In the genomic region with DNA sequence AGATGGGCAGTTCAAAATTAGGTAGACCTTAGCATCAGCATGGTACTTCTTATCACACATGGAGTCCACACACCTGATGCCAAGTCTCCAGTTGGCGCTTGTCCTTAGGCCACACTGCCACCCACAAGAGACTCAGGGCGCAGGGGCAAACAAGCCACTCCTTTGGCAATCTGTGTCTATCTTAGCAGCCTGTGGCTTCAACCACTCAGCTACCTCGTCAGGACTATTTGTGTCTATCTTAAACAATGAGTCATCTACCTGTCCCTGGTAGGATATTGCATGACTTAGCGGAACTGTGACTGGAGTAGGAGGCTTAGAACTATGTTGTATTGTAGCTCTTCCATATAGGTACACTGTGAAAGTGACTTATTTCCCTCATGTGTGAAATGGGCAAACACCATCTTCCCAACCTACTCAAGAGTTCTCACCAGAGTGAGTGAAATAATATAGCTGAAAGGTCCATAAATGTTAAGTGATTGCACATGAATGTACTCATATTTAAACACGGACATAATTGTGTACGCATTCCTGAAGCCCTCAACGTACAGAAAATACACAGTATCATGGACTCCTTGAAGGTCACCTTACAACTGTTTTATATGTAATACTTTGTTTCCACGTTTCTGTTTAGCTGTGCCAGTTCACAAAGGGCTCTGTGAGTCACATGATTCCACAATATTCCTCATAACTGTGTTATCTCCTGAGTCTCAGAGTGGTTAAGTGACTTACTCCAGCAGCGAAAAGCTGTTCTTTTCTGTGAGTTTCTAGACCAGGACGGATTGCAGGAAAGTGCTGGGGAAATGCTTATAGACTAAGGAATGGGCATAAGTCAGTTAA, we compare ENCODE assay signal across 9 cellular contexts.
DNase-seq lines count a peak whose midpoint lies in the region; ATAC-seq and FAIRE-seq lines count a peak whose summit lies in the region.
"Had no signal": no experiment of that assay in that cellular context is flagged by ENCODE, and none has a peak within 500 bp of the region (broad histone marks: within the 10 kb centered on the region; RNA-seq: fewer than 3 reads in every experiment).

No MANE protein-coding gene starts in this region.

- H3K9me3 ChIP-seq in muscle layer of colon (ENCODE audit: low read length): no peaks in the 10 kb centered on the region

- H3K4me3 ChIP-seq in muscle layer of colon (ENCODE audit: low read depth in 1 of 2, low read length in 2 of 2): peak overlapping the region; percentile 86 to 93

- DNase-seq in DMS153 (lab: John Stamatoyannopoulos, UW): peak; percentile 36
- DNase-seq in DMS153 treated with DMSO at 0.1 percent for 48 hours (lab: John Stamatoyannopoulos, UW; ENCODE audit: unreplicated experiment): no peak
- DNase-seq in RKO (ENCODE audit: low spot score): peak; percentile 79
- DNase-seq in urothelium cell line (ENCODE audit: low spot score): peak; percentile 42
- DNase-seq in NCI-H1048 (lab: John Stamatoyannopoulos, UW): no peak

- peak overlapping the region; percentile 99 for H3K27ac ChIP-seq in muscle layer of colon (ENCODE audit: low read depth, low read length)

- peak overlapping the region; percentile 69 for H3K9ac ChIP-seq in muscle layer of colon (ENCODE audit: low read length)

- peak overlapping the region; percentile 95 for H3K27ac Mint-ChIP-seq in dendritic cell treated with granulocyte-macrophage colony-stimulating factor and Interleukin-4, amounts not matched to agents 40 ng/mL and 50 ng/mL, for 4 days

- no peaks in the 10 kb centered on the region for H3K27me3 Mint-ChIP-seq in dendritic cell treated with granulocyte-macrophage colony-stimulating factor and Interleukin-4, amounts not matched to agents 40 ng/mL and 50 ng/mL, for 4 days

- intact Hi-C loops in dendritic cell treated with granulocyte-macrophage colony-stimulating factor and Interleukin-4, amounts not matched to agents 40 ng/mL and 50 ng/mL, for 4 days (cut with micrococcal nuclease): loop anchor here (2.0 to 10.0 kb wide), 3 partner anchors 19 to 63 kb away; no protein-coding TSS in a partner anchor

- peaks cover 14% of the 10 kb centered on the region for H3K4me1 ChIP-seq in muscle layer of colon (ENCODE audit: insufficient read depth, low read length)

- no peaks in the 10 kb centered on the region for H3K27me3 ChIP-seq in muscle layer of colon (ENCODE audit: control insufficient read depth in 1 of 2, insufficient read depth in 2 of 2, low read length in 2 of 2)

- H3K36me3 Mint-ChIP-seq in dendritic cell treated with granulocyte-macrophage colony-stimulating factor and Interleukin-4, amounts not matched to agents 40 ng/mL and 50 ng/mL, for 4 days (ENCODE audit: low read depth): peaks cover 66% of the 10 kb centered on the region

- peaks cover 52% of the 10 kb centered on the region for H3K4me1 Mint-ChIP-seq in dendritic cell treated with granulocyte-macrophage colony-stimulating factor and Interleukin-4, amounts not matched to agents 40 ng/mL and 50 ng/mL, for 4 days (ENCODE audit: low read depth)

- H3K4me3 Mint-ChIP-seq in dendritic cell treated with granulocyte-macrophage colony-stimulating factor and Interleukin-4, amounts not matched to agents 40 ng/mL and 50 ng/mL, for 4 days: peak overlapping the region; percentile 96

- no peak for FAIRE-seq in urothelium cell line (lab: Jason Lieb, UNC)
- FAIRE-seq: A204.1 had no signal

- no peak for ATAC-seq in GM18867 (IDR thresholded peaks at IDR 0.05; ENCODE audit: unreplicated experiment)

- no peaks in the 10 kb centered on the region for H3K9me3 Mint-ChIP-seq in dendritic cell treated with granulocyte-macrophage colony-stimulating factor and Interleukin-4, amounts not matched to agents 40 ng/mL and 50 ng/mL, for 4 days

- H3K36me3 ChIP-seq in muscle layer of colon (ENCODE audit: insufficient read depth, low read length): peaks cover 46% of the 10 kb centered on the region

Comparison
In these comparisons a context has a peak if more than half of its experiments do, and no peak if none do; other contexts are left out.
1. DNase-seq: peak in DMS153 (single experiment), RKO (single experiment) and urothelium cell line (single experiment); none in DMS153 treated with DMSO at 0.1 percent for 48 hours (single experiment) and NCI-H1048 (single experiment).